ENCODE assay signal across 8 cellular contexts in genomic region chr12:124898200-124898950, GRCh38. TPM values are rescaled to one million over a fixed set of nuclear protein-coding genes. Genes with fewer than 3 reads are reported as not detected.
DNase-seq lines count a peak whose midpoint lies in the region; ATAC-seq and TF ChIP-seq lines count a peak whose summit lies in the region.

No MANE protein-coding gene starts in this region.

- H3K4me3 ChIP-seq in GM06990 (replicated peaks; ENCODE audit: low read depth, low read length) (no peak overlapping the region), OCI-LY7 (ENCODE audit: low read depth, low read length, poor library complexity, severe bottlenecking) (peak overlapping the region; percentile 40), fibroblast of mammary gland (ENCODE audit: control insufficient read depth, low read depth, low read length) (no peak overlapping the region), trophoblast cell (ENCODE audit: low read depth, low read length) (no peak overlapping the region)

- intact Hi-C loops in OCI-LY7 (cut with micrococcal nuclease; ENCODE audit: unreplicated experiment): loop anchor here (1.0 to 5.0 kb wide), 4 partner anchors 14 to 116 kb away; partner anchors contain the start of gene SCARB1

- H2AK5ac ChIP-seq in trophoblast cell (ENCODE audit: low read length): no peak overlapping the region

- no peak overlapping the region for H3K4ac ChIP-seq in trophoblast cell (ENCODE audit: low read depth, low read length)

- peak overlapping the region; percentile 68 for H3K4me2 ChIP-seq in OCI-LY7 (ENCODE audit: low read length)
- no peak overlapping the region for H3K4me2 ChIP-seq in trophoblast cell (ENCODE audit: low read length)

- peak overlapping the region; percentile 76; the same call in 1 of the 2 replicates for H2AFZ ChIP-seq in OCI-LY7 (ENCODE audit: low read length)
- no peak overlapping the region for H2AFZ ChIP-seq in trophoblast cell (ENCODE audit: insufficient read depth, low read length, poor library complexity)

- CTCF ChIA-PET in OCI-LY7 (lab: Charles Lee; ENCODE audit: unreplicated experiment): interaction anchor here (1.0 kb wide), 1 partner anchor 42 kb away, joined by 4 read pairs; no protein-coding TSS in a partner anchor

- no peak overlapping the region for H3K18ac ChIP-seq in trophoblast cell (ENCODE audit: low read length)

- no peak overlapping the region for H3K4me3 Mint-ChIP-seq in activated T-cell treated with anti-CD3 and anti-CD28 coated beads, Interleukin-2, amount 50 U/mL, for 4 hours

- H3K14ac ChIP-seq in trophoblast cell (ENCODE audit: low read length): no peak overlapping the region

- BruUV-seq in OCI-LY7 (replicated peaks; lab: Mats Ljungman, UMichigan): no TSS peak

- H3K27me3 Mint-ChIP-seq in activated T-cell treated with anti-CD3 and anti-CD28 coated beads, Interleukin-2, amount 50 U/mL, for 4 hours (ENCODE audit: low read depth): no peaks in the 10 kb centered on the region

- H3K36me3 Mint-ChIP-seq in activated T-cell treated with anti-CD3 and anti-CD28 coated beads, Interleukin-2, amount 50 U/mL, for 4 hours (ENCODE audit: insufficient read depth): no peaks in the 10 kb centered on the region

- no peaks in the 10 kb centered on the region for H3K27me3 ChIP-seq in GM06990 (replicated peaks; ENCODE audit: control insufficient read depth, insufficient read depth, low read length)
- H3K27me3 ChIP-seq in trophoblast cell (ENCODE audit: insufficient read depth, low read length): no peaks in the 10 kb centered on the region

- H2BK12ac ChIP-seq in trophoblast cell (ENCODE audit: low read length): no peak overlapping the region

- no peak overlapping the region for H2BK5ac ChIP-seq in trophoblast cell (ENCODE audit: low read depth, low read length, poor library complexity)

- H3K79me2 ChIP-seq in OCI-LY7 (ENCODE audit: insufficient read depth, low read depth, low read length): no peaks in the 10 kb centered on the region
- H3K79me2 ChIP-seq in trophoblast cell (ENCODE audit: control insufficient read depth, insufficient read depth, low read length, poor library complexity): no peaks in the 10 kb centered on the region

- H3K79me1 ChIP-seq in trophoblast cell (ENCODE audit: low read length): no peaks in the 10 kb centered on the region

- TF ChIP-seq CTCF in GM06990 (IDR thresholded peaks at IDR 0.05; ENCODE audit: insufficient read depth, low read length, poor library complexity, severe bottlenecking) (peak; percentile 98), OCI-LY7 (conservative IDR thresholded peaks at IDR 0.05; ENCODE audit: low read length) (peak; percentile 93), fibroblast of mammary gland (conservative IDR thresholded peaks at IDR 0.05; ENCODE audit: control insufficient read depth, insufficient read depth, low read depth, low read length) (peak; percentile 55)

- no peak overlapping the region for H4K12ac ChIP-seq in trophoblast cell (ENCODE audit: low read depth, low read length)

- no peak overlapping the region for H4K8ac ChIP-seq in trophoblast cell (ENCODE audit: low read depth, low read length)

- H3K9me3 Mint-ChIP-seq in activated T-cell treated with anti-CD3 and anti-CD28 coated beads, Interleukin-2, amount 50 U/mL, for 4 hours: no peaks in the 10 kb centered on the region

- WGBS in trophoblast cell (ENCODE audit: extremely low coverage, insufficient coverage, insufficient read length): no CpG with 5 or more reads among the region's 18 CpGs

- H3K36me3 ChIP-seq in GM06990 (ENCODE audit: control insufficient read depth, insufficient read depth, low read length) (no peaks in the 10 kb centered on the region), OCI-LY7 (ENCODE audit: insufficient read depth, low read length) (no peaks in the 10 kb centered on the region), trophoblast cell (ENCODE audit: control insufficient read depth in 1 of 2, insufficient read depth in 2 of 2, low read length in 2 of 2) (no peaks in the 10 kb centered on the region)

- H4K91ac ChIP-seq in trophoblast cell (ENCODE audit: low read depth, low read length): no peak overlapping the region

- POLR2A ChIA-PET in OCI-LY7 (lab: Charles Lee): interaction anchor here (1.0 to 4.5 kb wide), 6 partner anchors 10 to 32 kb away, joined by 3 to 102 read pairs (median 6); partner anchors contain the start of gene UBC

- no peak overlapping the region for H3K9ac ChIP-seq in trophoblast cell (ENCODE audit: low read length)

- no peaks in the 10 kb centered on the region for H4K20me1 ChIP-seq in OCI-LY7 (ENCODE audit: insufficient read depth, low read length)

- no peaks in the 10 kb centered on the region for H3K9me2 ChIP-seq in OCI-LY7 (ENCODE audit: insufficient read depth, low read length)

- H3K23ac ChIP-seq in trophoblast cell (ENCODE audit: low read length): no peak overlapping the region

- peaks cover 65% of the 10 kb centered on the region for H3K4me1 ChIP-seq in OCI-LY7 (ENCODE audit: insufficient read depth, low read length, poor library complexity, severe bottlenecking)
- H3K4me1 ChIP-seq in trophoblast cell (ENCODE audit: control insufficient read depth in 1 of 2, insufficient read depth in 2 of 2, low read length in 2 of 2): no peaks in the 10 kb centered on the region

- ATAC-seq in HG03135 (IDR thresholded peaks at IDR 0.05; ENCODE audit: unreplicated experiment) (peak; percentile 51), HG03565 (IDR thresholded peaks at IDR 0.05; ENCODE audit: unreplicated experiment) (no peak)
- peak; percentile 93 to 96 for ATAC-seq in activated T-cell treated with anti-CD3 and anti-CD28 coated beads, Interleukin-2, amount 50 U/mL, for 4 hours

- peaks cover 13% of the 10 kb centered on the region for H3K4me1 Mint-ChIP-seq in activated T-cell treated with anti-CD3 and anti-CD28 coated beads, Interleukin-2, amount 50 U/mL, for 4 hours (ENCODE audit: low read depth)

- H2BK120ac ChIP-seq in trophoblast cell (ENCODE audit: insufficient read depth, low read length, poor library complexity): no peak overlapping the region

- H3K9me3 ChIP-seq in OCI-LY7 (ENCODE audit: low read length): no peaks in the 10 kb centered on the region
- peaks cover 5% of the 10 kb centered on the region for H3K9me3 ChIP-seq in trophoblast cell (ENCODE audit: insufficient read depth, low read depth, low read length)

- DNase-seq in GM06990 (ENCODE audit: extremely low read depth, insufficient read length) (peak; percentile 83), OCI-LY7 (ENCODE audit: low spot score) (peak; percentile 86), fibroblast of mammary gland (ENCODE audit: low read depth) (peak; percentile 53), trophoblast cell (peak; percentile 14 to 30), kidney glomerular epithelial cell (lab: John Stamatoyannopoulos, UW) (no peak)
- DNase-seq in activated T-cell treated with anti-CD3 and anti-CD28 coated beads, Interleukin-2, amount 50 U/mL, for 4 hours: peak; percentile 53

- H3K27ac ChIP-seq in OCI-LY7 (ENCODE audit: low read depth, low read length, poor library complexity, severe bottlenecking) (peak overlapping the region; percentile 32), trophoblast cell (ENCODE audit: low read depth, low read length) (no peak overlapping the region)

RNA-seq across cellular contexts. Expression of gene UBC, which starts 16.1 kb away (rescaled TPM):
- total RNA-seq in OCI-LY7 (2014; rRNA removed; shearing (Covaris generic)): 425 and 431 TPM in 2 replicates
- 616 and 682 TPM in 2 replicates for total RNA-seq in OCI-LY7 (2022)
- total RNA-seq in activated T-cell treated with anti-CD3 and anti-CD28 coated beads, Interleukin-2, amount 50 U/mL, for 4 hours: 100 to 1,000 TPM; 856 to 923 (median 865) TPM
- 1,300 and 1,363 TPM in 2 replicates for polyA plus RNA-seq in trophoblast cell (2013)

RNA-seq across cellular contexts. Expression of gene SCARB1, which starts 34.7 kb away (rescaled TPM):
- 24.4 and 42.9 TPM in 2 replicates for total RNA-seq in OCI-LY7 (2014; rRNA removed; shearing (Covaris generic))
- 99.0 and 112 TPM in 2 replicates for total RNA-seq in OCI-LY7 (2022)
- 10 to 100 TPM; 17.0 to 29.9 (median 23.4) TPM for total RNA-seq in activated T-cell treated with anti-CD3 and anti-CD28 coated beads, Interleukin-2, amount 50 U/mL, for 4 hours
- polyA plus RNA-seq in trophoblast cell (2013): 102 and 105 TPM in 2 replicates
